In genomic region chr12:124416516-124417395, GRCh38 we compare ENCODE assay signal across 31 cellular contexts.
DNase-seq lines count a peak whose midpoint lies in the region; ATAC-seq and TF ChIP-seq lines count a peak whose summit lies in the region.
"Had no signal": no experiment of that assay in that cellular context is flagged by ENCODE, and none has a peak within 500 bp of the region (broad histone marks: within the 10 kb centered on the region; RNA-seq: fewer than 3 reads in every experiment).

No MANE protein-coding gene starts in this region.

- 92 to 94% methylated on average over 39 to 59 of the region's 59 CpGs for WGBS in endodermal cell (ENCODE audit: insufficient coverage in 1 of 2, insufficient read length in 1 of 2), 2 experiments
- WGBS in ovary, 3 donors = 92 to 94% (median 94%) methylated on average over 59 of the region's 59 CpGs

- TF ChIP-seq EP300 in ovary (IDR thresholded peaks at IDR 0.05) = no peak

- no peak for TF ChIP-seq CTCF in endodermal cell (conservative IDR thresholded peaks at IDR 0.05)
- TF ChIP-seq CTCF in mucosa of descending colon (IDR thresholded peaks at IDR 0.05) = no peak
- TF ChIP-seq CTCF in ovary (IDR thresholded peaks at IDR 0.05) = no peak

- TF ChIP-seq POLR2A in ovary (IDR thresholded peaks at IDR 0.05) = no peak

- ATAC-seq in stimulated activated naive CD8-positive, alpha-beta T cell treated with anti-CD3 and anti-CD28 coated beads, Interleukin-15, amount 100 ng/mL, for 72 hours = peak; percentile 13
- ATAC-seq in stimulated activated naive CD8-positive, alpha-beta T cell treated with anti-CD3 and anti-CD28 coated beads, Interleukin-15, Interleukin-2, amounts not matched to agents 100 U/mL and 50 U/mL, for 24 hours = no peak
- ATAC-seq in mucosa of descending colon (peak; percentile 28), GM19023 (IDR thresholded peaks at IDR 0.05; ENCODE audit: unreplicated experiment) (no peak)
- ATAC-seq: A549; activated CD8-positive, alpha-beta memory T cell treated with anti-CD3 and anti-CD28 coated beads, Interleukin-2, amount 10 ng/mL, durations not matched to agents 7 days and 5 days; body of pancreas; left lung; Right ventricle myocardium inferior had no signal

- H3K4me1 ChIP-seq in endodermal cell (ENCODE audit: control insufficient read depth, insufficient read depth, low read length) = no peaks in the 10 kb centered on the region
- H3K4me1 ChIP-seq in mucosa of descending colon (ENCODE audit: low read depth) = peaks cover 12% of the 10 kb centered on the region
- peaks cover 6% of the 10 kb centered on the region for H3K4me1 ChIP-seq in ovary (ENCODE audit: insufficient read depth)

- no peak overlapping the region for H3K4me3 Mint-ChIP-seq in stimulated activated naive CD8-positive, alpha-beta T cell treated with anti-CD3 and anti-CD28 coated beads, Interleukin-15, amount 100 ng/mL, for 72 hours
- H3K4me3 Mint-ChIP-seq in endodermal cell = no peak overlapping the region
- H3K4me3 Mint-ChIP-seq: activated CD8-positive, alpha-beta memory T cell treated with anti-CD3 and anti-CD28 coated beads, Interleukin-2, amount 10 ng/mL, durations not matched to agents 7 days and 5 days; CD4-positive, CD25-positive, alpha-beta regulatory T cell; dendritic cell treated with granulocyte-macrophage colony-stimulating factor and Interleukin-4, amounts not matched to agents 40 ng/mL and 50 ng/mL, for 4 days; HFFc6; memory B cell had no signal

- no peaks in the 10 kb centered on the region for H3K4me1 Mint-ChIP-seq in stimulated activated naive CD8-positive, alpha-beta T cell treated with anti-CD3 and anti-CD28 coated beads, Interleukin-15, amount 100 ng/mL, for 72 hours
- no peaks in the 10 kb centered on the region for H3K4me1 Mint-ChIP-seq in endodermal cell
- H3K4me1 Mint-ChIP-seq: activated CD8-positive, alpha-beta memory T cell treated with anti-CD3 and anti-CD28 coated beads, Interleukin-2, amount 10 ng/mL, durations not matched to agents 7 days and 5 days; memory B cell had no signal

- H3K9me3 Mint-ChIP-seq in stimulated activated naive CD8-positive, alpha-beta T cell treated with anti-CD3 and anti-CD28 coated beads, Interleukin-15, amount 100 ng/mL, for 72 hours = no peaks in the 10 kb centered on the region
- no peaks in the 10 kb centered on the region for H3K9me3 Mint-ChIP-seq in endodermal cell
- H3K9me3 Mint-ChIP-seq: CD4-positive, CD25-positive, alpha-beta regulatory T cell; dendritic cell treated with granulocyte-macrophage colony-stimulating factor and Interleukin-4, amounts not matched to agents 40 ng/mL and 50 ng/mL, for 4 days; HFFc6; memory B cell had no signal

- H3K27me3 ChIP-seq in endodermal cell (ENCODE audit: control insufficient read depth, insufficient read depth, low read length, poor library complexity, severe bottlenecking) (no peaks in the 10 kb centered on the region), ovary (no peaks in the 10 kb centered on the region)
- H3K27me3 ChIP-seq: body of pancreas, left lung, MG63 had no signal

- peak overlapping the region; percentile 8 to 85 for H3K27ac Mint-ChIP-seq in stimulated activated naive CD8-positive, alpha-beta T cell treated with anti-CD3 and anti-CD28 coated beads, Interleukin-15, amount 100 ng/mL, for 72 hours
- H3K27ac Mint-ChIP-seq in endodermal cell = peak overlapping the region; percentile 58
- H3K27ac Mint-ChIP-seq: activated CD8-positive, alpha-beta memory T cell treated with anti-CD3 and anti-CD28 coated beads, Interleukin-2, amount 10 ng/mL, durations not matched to agents 7 days and 5 days; CD4-positive, CD25-positive, alpha-beta regulatory T cell; dendritic cell treated with granulocyte-macrophage colony-stimulating factor and Interleukin-4, amounts not matched to agents 40 ng/mL and 50 ng/mL, for 4 days; HFFc6 had no signal

- intact Hi-C loops in mucosa of descending colon (cut with DNase I, micrococcal nuclease) = no loop called here
- intact Hi-C loops in ovary (cut with DNase I) = no loop called here

- H3K9ac ChIP-seq in endodermal cell (ENCODE audit: extremely low read depth, low read length, poor library complexity, severe bottlenecking) = no peak overlapping the region
- H3K9ac ChIP-seq: GM23248, SK-N-SH had no signal

- H3K27me3 Mint-ChIP-seq in stimulated activated naive CD8-positive, alpha-beta T cell treated with anti-CD3 and anti-CD28 coated beads, Interleukin-15, amount 100 ng/mL, for 72 hours = no peaks in the 10 kb centered on the region
- no peaks in the 10 kb centered on the region for H3K27me3 Mint-ChIP-seq in endodermal cell (ENCODE audit: insufficient read depth)
- H3K27me3 Mint-ChIP-seq: activated CD8-positive, alpha-beta memory T cell treated with anti-CD3 and anti-CD28 coated beads, Interleukin-2, amount 10 ng/mL, durations not matched to agents 7 days and 5 days; CD4-positive, CD25-positive, alpha-beta regulatory T cell; dendritic cell treated with granulocyte-macrophage colony-stimulating factor and Interleukin-4, amounts not matched to agents 40 ng/mL and 50 ng/mL, for 4 days; memory B cell had no signal

- peaks cover 13% of the 10 kb centered on the region for H3K36me3 ChIP-seq in endodermal cell (ENCODE audit: control insufficient read depth, insufficient read depth, low read length)
- no peaks in the 10 kb centered on the region for H3K36me3 ChIP-seq in mucosa of descending colon (ENCODE audit: low read depth)
- H3K36me3 ChIP-seq in ovary = no peaks in the 10 kb centered on the region

- no peaks in the 10 kb centered on the region for H3K9me3 ChIP-seq in endodermal cell (ENCODE audit: control insufficient read depth, low read length)
- no peaks in the 10 kb centered on the region for H3K9me3 ChIP-seq in mucosa of descending colon
- no peaks in the 10 kb centered on the region for H3K9me3 ChIP-seq in ovary
- H3K9me3 ChIP-seq: A549, body of pancreas, left lung, MG63, prostate gland, SK-N-SH had no signal

- peaks cover 44% of the 10 kb centered on the region for H3K36me3 Mint-ChIP-seq in endodermal cell (ENCODE audit: low read depth)

- H3K4me3 ChIP-seq in endodermal cell (ENCODE audit: low read length) = no peak overlapping the region
- H3K4me3 ChIP-seq in mucosa of descending colon = no peak overlapping the region
- no peak overlapping the region for H3K4me3 ChIP-seq in ovary
- H3K4me3 ChIP-seq: A549, body of pancreas, GM23248, left lung, MG63, prostate gland had no signal

- H3K27ac ChIP-seq in endodermal cell (ENCODE audit: low read depth, low read length) = no peak overlapping the region
- H3K27ac ChIP-seq in ovary = no peak overlapping the region
- H3K27ac ChIP-seq: body of pancreas, GM23248, left lung, prostate gland had no signal

- no peak for DNase-seq in stimulated activated naive CD8-positive, alpha-beta T cell treated with anti-CD3 and anti-CD28 coated beads, Interleukin-15, amount 100 ng/mL, for 72 hours
- DNase-seq in stimulated activated naive CD8-positive, alpha-beta T cell treated with anti-CD3 and anti-CD28 coated beads, Interleukin-15, Interleukin-2, amounts not matched to agents 100 U/mL and 50 U/mL, for 24 hours = no peak
- DNase-seq in endodermal cell (no peak), mucosa of descending colon (no peak), ovary (no peak), globus pallidus (ENCODE audit: low spot score) (no peak), NAMALWA (ENCODE audit: low spot score) (no peak)
- DNase-seq: activated CD4-positive, alpha-beta T cell treated with anti-CD3 and anti-CD28 coated beads, Interleukin-2, amount 50 U/mL, for 4 hours; activated CD8-positive, alpha-beta memory T cell treated with anti-CD3 and anti-CD28 coated beads, Interleukin-2, amount 10 ng/mL, durations not matched to agents 7 days and 5 days; activated gamma-delta T cell treated with Interleukin-2 at 50 U/mL for 16 hours; activated T-cell treated with anti-CD3 and anti-CD28 coated beads, Interleukin-2, amount 50 U/mL, for 48 hours; body of pancreas; CD4-positive, CD25-positive, alpha-beta regulatory T cell; GM23248; HFFc6; KG1; left lung; MG63; NCI-H1417; NCI-H2029 treated with DMSO at 0.1 percent for 48 hours; NCI-H526; OCI-M1; SK-N-SH; stimulated activated CD4-positive, alpha-beta T cell treated with anti-CD3 and anti-CD28 coated beads, Interleukin-4, amount 100 ng/mL, for 24 hours; trophoblast cell had no signal

Comparison
In these comparisons a context has a peak if more than half of its experiments do, and no peak if none do; other contexts are left out.
1. ATAC-seq: peak in stimulated activated naive CD8-positive, alpha-beta T cell treated with anti-CD3 and anti-CD28 coated beads, Interleukin-15, amount 100 ng/mL, for 72 hours (single experiment) and mucosa of descending colon (single experiment); none in stimulated activated naive CD8-positive, alpha-beta T cell treated with anti-CD3 and anti-CD28 coated beads, Interleukin-15, Interleukin-2, amounts not matched to agents 100 U/mL and 50 U/mL, for 24 hours (single experiment) and GM19023 (single experiment).